Comparison of ENCODE assay signal across 8 cellular contexts in the genomic region with DNA sequence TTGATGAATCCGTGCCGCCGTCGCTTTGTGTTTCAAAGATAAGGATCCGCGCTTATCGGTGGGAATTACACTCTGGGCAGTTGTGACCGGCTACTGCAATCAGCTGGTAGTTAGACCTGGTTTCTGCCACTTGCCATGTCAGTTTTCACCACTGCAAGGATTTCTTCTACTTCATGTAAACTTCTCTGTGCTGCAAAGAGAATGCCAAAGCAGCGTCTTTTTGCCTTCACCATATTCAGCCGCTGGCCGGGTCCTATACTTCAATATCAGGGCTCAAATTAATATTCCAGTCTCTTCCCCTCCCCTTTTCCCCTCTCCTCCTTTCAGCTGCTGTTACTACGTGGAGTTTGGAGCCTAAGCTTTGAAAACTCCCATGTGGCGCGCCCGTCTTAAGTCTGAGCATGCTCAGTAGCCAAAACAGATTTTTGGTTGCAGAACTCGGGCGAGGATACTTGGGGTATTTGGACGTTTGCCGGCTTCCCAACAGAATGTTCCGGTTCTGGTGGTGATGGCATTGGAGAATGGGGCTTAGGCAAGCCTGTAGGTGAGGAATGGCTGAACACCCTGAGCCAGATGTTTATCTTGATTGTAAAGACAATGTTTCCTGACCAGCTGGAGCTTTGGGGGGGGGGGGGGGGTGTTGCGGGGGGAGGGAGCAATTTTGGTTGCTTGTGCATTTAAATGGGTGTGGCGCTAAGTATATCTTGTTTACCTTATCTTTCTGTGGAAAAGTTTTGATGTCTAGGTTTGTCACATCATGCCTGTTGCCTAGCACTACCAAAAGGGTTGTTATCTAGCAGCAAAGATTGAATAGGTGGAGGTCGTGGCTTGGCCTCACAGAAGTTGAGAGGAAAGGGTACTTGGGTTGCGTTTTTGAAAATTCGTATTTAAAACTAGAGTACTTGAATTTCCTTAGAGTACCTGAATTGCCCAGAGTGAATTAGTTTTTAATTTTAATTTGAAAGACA. TPM values are rescaled to one million over a fixed set of nuclear protein-coding genes. Genes with fewer than 3 reads are reported as not detected.
A peak's percentile ranks its signal among the peaks of the same experiment; 100 is the strongest.
DNase-seq lines count a peak whose midpoint lies in the region; ATAC-seq and TF ChIP-seq lines count a peak whose summit lies in the region.

No MANE protein-coding gene starts in this region.

- peaks cover 34% of the 10 kb centered on the region for H3K4me1 Mint-ChIP-seq in GM23338
- peaks cover 16% of the 10 kb centered on the region for H3K4me1 Mint-ChIP-seq in activated T-cell treated with anti-CD3 and anti-CD28 coated beads, Interleukin-2, amount 50 U/mL, for 72 hours (ENCODE audit: low read depth)
- peaks cover 5 to 29% (median 20%) of the 10 kb centered on the region in 7 donors for H3K4me1 Mint-ChIP-seq in naive thymus-derived CD4-positive, alpha-beta T cell

- H3K4me3 Mint-ChIP-seq in GM23338, result peak overlapping the region; percentile 88
- H3K4me3 Mint-ChIP-seq in activated T-cell treated with anti-CD3 and anti-CD28 coated beads, Interleukin-2, amount 50 U/mL, for 72 hours, result peak overlapping the region; percentile 84 to 91
- H3K4me3 Mint-ChIP-seq in naive thymus-derived CD4-positive, alpha-beta T cell, result peak overlapping the region; percentile 71 to 92 (median 87)

- no peaks in the 10 kb centered on the region for H3K36me3 Mint-ChIP-seq in GM23338 (ENCODE audit: low read depth)
- H3K36me3 Mint-ChIP-seq in activated T-cell treated with anti-CD3 and anti-CD28 coated beads, Interleukin-2, amount 50 U/mL, for 72 hours (ENCODE audit: insufficient read depth in 2 of 2), result no peaks in the 10 kb centered on the region
- H3K36me3 Mint-ChIP-seq in naive thymus-derived CD4-positive, alpha-beta T cell, result peaks cover 0 to 3% (median 0%) of the 10 kb centered on the region in 5 donors

- H3K4me1 ChIP-seq in GM23338 (ENCODE audit: insufficient read depth), result peaks cover 21% of the 10 kb centered on the region
- H3K4me1 ChIP-seq in naive thymus-derived CD4-positive, alpha-beta T cell (ENCODE audit: control insufficient read depth in 2 of 2, insufficient read depth in 2 of 2, low read length in 2 of 2), result peaks cover 0 to 4% of the 10 kb centered on the region in 2 donors

- 0 out of 2 replicates have a peak, but pooled peaks cover 6% of the 10 kb centered on the region for H3K27me3 ChIP-seq in GM23338 (ENCODE audit: insufficient read depth)
- peaks cover 0 to 4% of the 10 kb centered on the region in 2 donors for H3K27me3 ChIP-seq in naive thymus-derived CD4-positive, alpha-beta T cell (ENCODE audit: control insufficient read depth in 2 of 2, insufficient read depth in 2 of 2, low read length in 2 of 2)

- H3K9me3 Mint-ChIP-seq in GM23338, result no peaks in the 10 kb centered on the region; the same call in 2 of the 3 replicates
- H3K9me3 Mint-ChIP-seq in activated T-cell treated with anti-CD3 and anti-CD28 coated beads, Interleukin-2, amount 50 U/mL, for 72 hours, result no peaks in the 10 kb centered on the region
- peaks cover 0 to 4% (median 0%) of the 10 kb centered on the region in 11 donors for H3K9me3 Mint-ChIP-seq in naive thymus-derived CD4-positive, alpha-beta T cell

- H3K27ac ChIP-seq in GM23338 (ENCODE audit: low read depth), result peak overlapping the region; percentile 3; the same call in 1 of the 2 replicates
- peak overlapping the region; percentile 54 for H3K27ac ChIP-seq in naive thymus-derived CD4-positive, alpha-beta T cell (ENCODE audit: low read depth, low read length)

- peak overlapping the region; percentile 56; the same call in 1 of the 2 replicates for H3K27ac Mint-ChIP-seq in GM23338
- H3K27ac Mint-ChIP-seq in activated T-cell treated with anti-CD3 and anti-CD28 coated beads, Interleukin-2, amount 50 U/mL, for 72 hours, result peak overlapping the region; percentile 47
- peak overlapping the region in 5 of 9 donors; percentile 43 to 77 (median 64) for H3K27ac Mint-ChIP-seq in naive thymus-derived CD4-positive, alpha-beta T cell

- peak; percentile 29 for DNase-seq in DMS79 treated with DMSO at 0.1 percent for 48 hours (lab: John Stamatoyannopoulos, UW)
- no peak for DNase-seq in DMS79 (lab: John Stamatoyannopoulos, UW)
- peak; percentile 62 for DNase-seq in GM23338 (ENCODE audit: low spot score)
- peak; percentile 30 for DNase-seq in NCI-H1694 treated with DMSO at 0.1 percent for 48 hours (lab: John Stamatoyannopoulos, UW)
- DNase-seq in activated T-cell treated with anti-CD3 and anti-CD28 coated beads, Interleukin-2, amount 50 U/mL, for 72 hours, result peak in 1 of 2 donors; percentile 4
- peak; percentile 41 for DNase-seq in fibroblast of the conjunctiva (ENCODE audit: low read depth)
- DNase-seq in naive thymus-derived CD4-positive, alpha-beta T cell, result peak in 2 of 9 donors; percentile 4 to 23
- no peak for DNase-seq in HPDE6-E6E7 (ENCODE audit: extremely low spot score)

- no peaks in the 10 kb centered on the region for H3K36me3 ChIP-seq in GM23338 (ENCODE audit: insufficient read depth)
- no peaks in the 10 kb centered on the region for H3K36me3 ChIP-seq in naive thymus-derived CD4-positive, alpha-beta T cell (ENCODE audit: control insufficient read depth in 2 of 3, insufficient read depth in 3 of 3, low read length in 3 of 3)

- H3K27me3 Mint-ChIP-seq in GM23338 (ENCODE audit: insufficient read depth, low read depth, poor library complexity), result peaks cover 12% of the 10 kb centered on the region
- H3K27me3 Mint-ChIP-seq in activated T-cell treated with anti-CD3 and anti-CD28 coated beads, Interleukin-2, amount 50 U/mL, for 72 hours (ENCODE audit: low read depth), result peaks cover 42% of the 10 kb centered on the region
- H3K27me3 Mint-ChIP-seq in naive thymus-derived CD4-positive, alpha-beta T cell, result peaks cover 20 to 63% (median 56%) of the 10 kb centered on the region in 5 donors

- H3F3A ChIP-seq in GM23338 (replicated peaks; ENCODE audit: low read depth), result no peaks in the 10 kb centered on the region

- no peaks in the 10 kb centered on the region for H3K9me3 ChIP-seq in naive thymus-derived CD4-positive, alpha-beta T cell (ENCODE audit: control insufficient read depth in 2 of 3, low read length in 3 of 3)

- peaks cover 56% of the 10 kb centered on the region for H3K79me2 ChIP-seq in GM23338 (replicated peaks; ENCODE audit: insufficient read depth)

- peak overlapping the region; percentile 96 for H3K4me3 ChIP-seq in GM23338
- H3K4me3 ChIP-seq in naive thymus-derived CD4-positive, alpha-beta T cell (ENCODE audit: low read length), result peak overlapping the region; percentile 59

- peak; percentile 13 for ATAC-seq in GM23338
- peak; percentile 12 to 20 for ATAC-seq in activated T-cell treated with anti-CD3 and anti-CD28 coated beads, Interleukin-2, amount 50 U/mL, for 72 hours (replicated peaks in 1 of 2)
- peak; percentile 21 for ATAC-seq in naive thymus-derived CD4-positive, alpha-beta T cell

- intact Hi-C loops in naive thymus-derived CD4-positive, alpha-beta T cell (cut with micrococcal nuclease), result no loop called here

- POLR2A ChIA-PET in naive thymus-derived CD4-positive, alpha-beta T cell (lab: Charles Lee), result no interaction called here

- H2AFZ ChIP-seq in GM23338, result peak overlapping the region; percentile 87

- CTCF ChIA-PET in naive thymus-derived CD4-positive, alpha-beta T cell (lab: Charles Lee), result no interaction called here

- H3K4me2 ChIP-seq in GM23338, result peak overlapping the region; percentile 99

- H3K9me2 ChIP-seq in GM23338 (ENCODE audit: insufficient read depth), result no peaks in the 10 kb centered on the region

- H4K20me1 ChIP-seq in GM23338 (replicated peaks; ENCODE audit: insufficient read depth), result peaks cover 47% of the 10 kb centered on the region

- TF ChIP-seq CTCF in GM23338 (conservative IDR thresholded peaks at IDR 0.05; ENCODE audit: low read depth in 2 of 2), result no peak

TF ChIP-seq in GM23338, 12 proteins besides CTCF, POLR2A, EP300 and RAD21:
- TF ChIP-seq JUNB (IDR thresholded peaks at IDR 0.05; ENCODE audit: unreplicated experiment) (no peak), EZH2 (IDR thresholded peaks at IDR 0.05; ENCODE audit: low read depth, unreplicated experiment) (no peak)

RNA-seq across cellular contexts. Expression of a gene that starts 1.1 kb away (rescaled TPM):
- 52.5 and 56.6 TPM in 2 replicates for total RNA-seq in GM23338 (2014; rRNA removed; shearing (Covaris generic))
- polyA plus RNA-seq in GM23338 (2016; fragmentation: Nextera tagmentation; extraction: Ambion mirVana), result 31.2 and 37.5 TPM in 2 replicates
- 10 to 100 TPM in 1 of 2 donors, 1 to 10 TPM in 1; 7.1 to 13.9 TPM for total RNA-seq in activated T-cell treated with anti-CD3 and anti-CD28 coated beads, Interleukin-2, amount 50 U/mL, for 72 hours
- total RNA-seq in naive thymus-derived CD4-positive, alpha-beta T cell, result 10 to 100 TPM in 2 of 5 experiments, 1 to 10 TPM in 3; 1.8 to 17.6 (median 9.0) TPM
- polyA plus RNA-seq in naive thymus-derived CD4-positive, alpha-beta T cell, result 1 to 10 TPM; 5.0 to 7.2 TPM

RNA-seq across cellular contexts. Expression of a gene that starts 59.3 kb away (rescaled TPM):
- 0.19 and 0.56 TPM in 2 replicates for total RNA-seq in GM23338 (2014; rRNA removed; shearing (Covaris generic))
- 0.17 and 0.27 TPM in 2 replicates for polyA plus RNA-seq in GM23338 (2016; fragmentation: Nextera tagmentation; extraction: Ambion mirVana)
- total RNA-seq in activated T-cell treated with anti-CD3 and anti-CD28 coated beads, Interleukin-2, amount 50 U/mL, for 72 hours, result not detected
- total RNA-seq in naive thymus-derived CD4-positive, alpha-beta T cell, result not detected
- not detected for polyA plus RNA-seq in naive thymus-derived CD4-positive, alpha-beta T cell

Comparison
In these comparisons a context has a peak if more than half of its experiments do, and no peak if none do; other contexts are left out.
1. DNase-seq: peak in DMS79 treated with DMSO at 0.1 percent for 48 hours (single experiment), GM23338 (single experiment), NCI-H1694 treated with DMSO at 0.1 percent for 48 hours (single experiment) and fibroblast of the conjunctiva (single experiment); none in DMS79 (single experiment) and HPDE6-E6E7 (single experiment).
2. Peak in every context shown above with its lines, with median percentiles within 50 percentile points of each other: ATAC-seq, H3K27ac Mint-ChIP-seq and H3K4me3 Mint-ChIP-seq.